ENCODE assay signal across 1 cellular context in genomic region chr5:132202711-132203463, GRCh38.
TF ChIP-seq lines count a peak whose summit lies in the region.

No MANE protein-coding gene starts in this region.

TF ChIP-seq in IMR-90, 13 proteins besides CTCF, POLR2A, EP300 and RAD21 (continued from another document):
- no peak for TF ChIP-seq MAZ (IDR thresholded peaks at IDR 0.05; ENCODE audit: borderline replicate concordance, low read depth, low read length)
